In the genomic region with DNA sequence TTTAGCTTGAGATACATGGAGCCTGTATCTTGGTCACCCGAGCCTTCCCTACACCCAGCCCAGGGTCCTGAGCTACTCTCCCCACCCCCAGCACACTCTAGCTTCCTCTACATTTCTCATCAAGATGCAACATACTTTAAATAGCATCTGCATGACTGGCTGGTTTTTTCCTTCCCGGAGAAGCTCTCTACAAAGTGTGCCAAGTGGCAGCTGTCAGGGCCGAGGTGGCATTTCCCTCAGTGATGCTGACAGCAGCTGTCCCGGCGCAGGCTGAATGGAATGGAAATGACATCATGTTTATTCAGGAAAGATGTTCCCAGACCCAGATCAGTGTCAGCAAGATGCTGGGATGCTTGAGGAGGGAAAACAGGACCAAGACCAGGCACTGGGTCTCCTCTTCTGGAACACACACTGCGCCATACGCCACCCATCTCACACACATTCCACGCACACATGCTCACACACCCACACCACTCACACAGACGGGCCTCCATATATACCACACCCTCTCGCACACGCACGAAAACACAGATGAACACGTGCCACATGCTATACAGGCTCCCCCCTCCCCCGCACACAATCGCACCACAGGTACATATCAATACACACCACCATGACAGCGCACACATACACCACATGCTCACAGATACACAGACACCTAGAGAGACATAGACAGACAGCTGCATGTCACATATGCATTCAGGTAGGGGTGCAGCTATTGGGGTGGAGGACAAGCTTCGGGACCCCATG, we compare ENCODE assay signal across 11 cellular contexts.
DNase-seq lines count a peak whose midpoint lies in the region; ATAC-seq and TF ChIP-seq lines count a peak whose summit lies in the region.
"Had no signal": no experiment of that assay in that cellular context is flagged by ENCODE, and none has a peak within 500 bp of the region (broad histone marks: within the 10 kb centered on the region; RNA-seq: fewer than 3 reads in every experiment).

No MANE protein-coding gene starts in this region.

- H3K9me3 Mint-ChIP-seq in activated naive CD4-positive, alpha-beta T cell treated with anti-CD3 and anti-CD28 coated beads, Interleukin-2, amount 50 U/mL, for 72 hours: no peaks in the 10 kb centered on the region

- no peak for ATAC-seq in activated CD4-positive, CD25-positive, alpha-beta regulatory T cell treated with anti-CD3 and anti-CD28 coated beads, Interleukin-2, amount 50 U/mL, for 24 hours
- ATAC-seq in HG02885 (IDR thresholded peaks at IDR 0.05; ENCODE audit: poor library complexity, unreplicated experiment): no peak
- no peak for ATAC-seq in activated naive CD4-positive, alpha-beta T cell treated with anti-CD3 and anti-CD28 coated beads, Interleukin-2, amount 50 U/mL, for 72 hours

- DNase-seq in HFF-Myc (ENCODE audit: extremely low read depth, low read depth) (peak; percentile 38), SHP77 (lab: John Stamatoyannopoulos, UW) (peak; percentile 93 to 94), fibroblast of pulmonary artery (ENCODE audit: low read depth) (peak; percentile 58), pulmonary artery endothelial cell (ENCODE audit: low read depth, low spot score) (peak; percentile 43)
- no peak for DNase-seq in activated CD4-positive, CD25-positive, alpha-beta regulatory T cell treated with anti-CD3 and anti-CD28 coated beads, Interleukin-2, amount 50 U/mL, for 72 hours
- no peak for DNase-seq in activated naive CD4-positive, alpha-beta T cell treated with anti-CD3 and anti-CD28 coated beads, Interleukin-2, amount 50 U/mL, for 72 hours (ENCODE audit: low spot score in 2 of 2)
- DNase-seq: T-helper 9 cell had no signal

- TF ChIP-seq CTCF in HFF-Myc (IDR thresholded peaks at IDR 0.05; ENCODE audit: low read depth, low read length, missing control alignments) (no peak), fibroblast of pulmonary artery (IDR thresholded peaks at IDR 0.05; ENCODE audit: low read length, missing control alignments) (no peak)

- peaks cover 0 to 3% of the 10 kb centered on the region in 2 donors for H3K36me3 Mint-ChIP-seq in activated naive CD4-positive, alpha-beta T cell treated with anti-CD3 and anti-CD28 coated beads, Interleukin-2, amount 50 U/mL, for 72 hours
- H3K36me3 Mint-ChIP-seq: activated naive CD8-positive, alpha-beta T cell had no signal

- H3K4me3 ChIP-seq in HFF-Myc (replicated peaks; ENCODE audit: low read depth, low read length): no peak overlapping the region
- H3K4me3 ChIP-seq in fibroblast of pulmonary artery (replicated peaks; ENCODE audit: low read depth, low read length): no peak overlapping the region
- H3K4me3 ChIP-seq: skin epidermis had no signal

- no peak overlapping the region for H3K27ac Mint-ChIP-seq in activated naive CD4-positive, alpha-beta T cell treated with anti-CD3 and anti-CD28 coated beads, Interleukin-2, amount 50 U/mL, for 72 hours
- H3K27ac Mint-ChIP-seq: activated naive CD8-positive, alpha-beta T cell had no signal

Comparison
In these comparisons a context has a peak if more than half of its experiments do, and no peak if none do; other contexts are left out.
1. DNase-seq: peak in HFF-Myc (single experiment), SHP77 (2 of 2), fibroblast of pulmonary artery (single experiment) and pulmonary artery endothelial cell (single experiment); none in activated CD4-positive, CD25-positive, alpha-beta regulatory T cell treated with anti-CD3 and anti-CD28 coated beads, Interleukin-2, amount 50 U/mL, for 72 hours (single experiment) and activated naive CD4-positive, alpha-beta T cell treated with anti-CD3 and anti-CD28 coated beads, Interleukin-2, amount 50 U/mL, for 72 hours (0 of 2).